ENCODE assay signal across 8 cellular contexts in genomic region chr9:110256392-110257096, GRCh38. TPM values are rescaled to one million over a fixed set of nuclear protein-coding genes. Genes with fewer than 3 reads are reported as not detected.
A peak's percentile ranks its signal among the peaks of the same experiment; 100 is the strongest.
DNase-seq lines count a peak whose midpoint lies in the region; ATAC-seq lines count a peak whose summit lies in the region.

TXN (minus strand) TSS chr9:110256507; CDS start chr9:110256435, 72 bp downstream.

- H3K36me3 ChIP-seq in rectal smooth muscle tissue (ENCODE audit: control insufficient read depth, insufficient read depth, low read length) (no peaks in the 10 kb centered on the region), aorta (ENCODE audit: control insufficient read depth in 1 of 2, insufficient read depth in 2 of 2, low read length in 1 of 2) (no peaks in the 10 kb centered on the region)

- H3K27ac ChIP-seq in right cardiac atrium (ENCODE audit: low read length) (peak within 1 kb of the TSS; percentile 75), rectal smooth muscle tissue (ENCODE audit: low read depth, low read length) (peak within 1 kb of the TSS; percentile 91), aorta (ENCODE audit: low read depth in 1 of 2, low read length in 2 of 2) (peak within 1 kb of the TSS in 1 of 2 donors; percentile 88)

- H3K9ac ChIP-seq in rectal smooth muscle tissue (ENCODE audit: low read length): peak within 1 kb of the TSS; percentile 98

- ATAC-seq in GM18502 (IDR thresholded peaks at IDR 0.05; ENCODE audit: poor library complexity, unreplicated experiment) (peak; percentile 72), HG02885 (IDR thresholded peaks at IDR 0.05; ENCODE audit: poor library complexity, unreplicated experiment) (peak; percentile 76), right cardiac atrium (peak; percentile 95 to 96), aorta (ENCODE audit: low FRiP score) (peak; percentile 93)

- DNase-seq in NCI-H1694 (lab: John Stamatoyannopoulos, UW): peak; percentile 43
- DNase-seq in anterior cingulate cortex (lab: John Stamatoyannopoulos, UW): peak; percentile 46 to 98 (median 80)
- DNase-seq in right cardiac atrium: peak; percentile 94 to 98 (median 96)
- peak; percentile 93 to 97 for DNase-seq in aorta

- H3K27me3 ChIP-seq in right cardiac atrium (ENCODE audit: control insufficient read depth, insufficient read depth): no peaks in the 10 kb centered on the region
- no peaks in the 10 kb centered on the region for H3K27me3 ChIP-seq in rectal smooth muscle tissue (ENCODE audit: control insufficient read depth, insufficient read depth, low read length)
- H3K27me3 ChIP-seq in aorta (ENCODE audit: control insufficient read depth in 1 of 2, insufficient read depth in 2 of 2, low read length in 1 of 2): no peaks in the 10 kb centered on the region

- H3K9me3 ChIP-seq in right cardiac atrium (ENCODE audit: control insufficient read depth, low read length) (no peaks in the 10 kb centered on the region), aorta (ENCODE audit: control insufficient read depth, low read length) (no peaks in the 10 kb centered on the region)

- H3K4me1 ChIP-seq in right cardiac atrium (ENCODE audit: control insufficient read depth, insufficient read depth, low read length): peaks cover 7% of the 10 kb centered on the region
- H3K4me1 ChIP-seq in rectal smooth muscle tissue (ENCODE audit: control insufficient read depth, insufficient read depth, low read length): peaks cover 6% of the 10 kb centered on the region
- H3K4me1 ChIP-seq in aorta (ENCODE audit: control insufficient read depth in 1 of 2, insufficient read depth in 2 of 2, low read length in 2 of 2): peaks cover 0 to 3% of the 10 kb centered on the region in 2 donors

- H3K4me3 ChIP-seq in right cardiac atrium (ENCODE audit: low read length) (peak within 1 kb of the TSS; percentile 81), rectal smooth muscle tissue (ENCODE audit: low read length) (peak within 1 kb of the TSS; percentile 96), aorta (ENCODE audit: low read length in 2 of 2) (peak within 1 kb of the TSS; percentile 51 to 78)

- under 1% methylated on average over 64 of the region's 64 CpGs for WGBS in right cardiac atrium
- 0 to 1% methylated on average over 64 of the region's 64 CpGs for WGBS in aorta, 2 donors

- intact Hi-C loops in T-helper 2 cell treated with Interferon-gamma antibody and Interleukin-4, amounts not matched to agents 100 ng/mL and 5 ng/mL, for 36 hours (cut with micrococcal nuclease): loop anchor here (1.0 to 10.0 kb wide), 10 partner anchors 39 to 1324 kb away; partner anchors contain the start of genes ABITRAM, CTNNAL1, ECPAS and ELP1
- intact Hi-C loops in right cardiac atrium (cut with DNase I): no loop called here
- intact Hi-C loops in aorta (cut with DNase I): no loop called here

RNA-seq across cellular contexts. Expression of gene TXN, which starts in this region (rescaled TPM):
- 305 and 311 TPM in 2 replicates for total RNA-seq in T-helper 2 cell treated with Interferon-gamma antibody and Interleukin-4, amounts not matched to agents 100 ng/mL and 5 ng/mL, for 36 hours
- total RNA-seq in right cardiac atrium (10 to 100 TPM; 59.0 to 78.5 (median 64.6) TPM), aorta (100 to 1,000 TPM; 104 to 133 TPM)
- polyA plus RNA-seq in right cardiac atrium (95.1 TPM), aorta (100 to 1,000 TPM; 181 to 298 TPM)

Comparison
In these comparisons a context has a peak if more than half of its experiments do, and no peak if none do; other contexts are left out.
1. DNase-seq: peak in every context shown above with its lines; median percentile 96 in right cardiac atrium; 95 in aorta; 80 in anterior cingulate cortex; 43 in NCI-H1694.